In the genomic region with DNA sequence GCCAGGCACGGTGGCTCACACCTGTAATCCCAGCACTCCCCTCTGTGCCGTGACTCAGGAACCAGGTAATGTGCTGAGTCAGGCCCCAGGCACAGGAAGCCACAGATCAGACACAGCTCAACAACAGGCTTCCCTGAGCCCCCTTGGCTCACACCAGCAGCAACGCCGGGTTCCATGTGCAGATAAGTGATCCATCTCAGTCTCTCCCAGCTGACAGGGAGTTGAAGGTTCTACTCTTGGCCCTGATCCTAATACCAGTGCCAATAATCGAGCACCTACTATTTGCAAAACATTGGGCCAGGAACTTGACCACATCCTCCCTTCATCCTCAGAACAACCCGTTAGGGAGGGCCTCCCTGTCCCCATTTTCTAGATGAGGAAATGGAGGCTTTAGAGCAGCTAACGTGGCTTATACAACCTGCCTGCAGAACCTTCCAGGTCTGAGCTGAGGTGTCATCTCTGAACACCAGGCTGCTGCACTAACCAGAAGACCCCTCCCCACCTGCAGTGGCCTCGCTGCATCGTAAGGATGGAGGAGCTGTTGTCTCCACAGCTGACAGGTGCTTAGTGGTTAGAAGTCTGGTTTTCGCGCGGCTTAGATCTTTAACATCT, we compare ENCODE assay signal across 8 cellular contexts.
DNase-seq lines count a peak whose midpoint lies in the region; ATAC-seq and TF ChIP-seq lines count a peak whose summit lies in the region.

No MANE protein-coding gene starts in this region.

- CTCF ChIA-PET in naive thymus-derived CD4-positive, alpha-beta T cell (lab: Charles Lee) = interaction anchor here (1.3 to 4.5 kb wide), 4 partner anchors 10 to 278 kb away, joined by 3 to 39 read pairs (median 19); no protein-coding TSS in a partner anchor

- H3K27ac ChIP-seq in naive thymus-derived CD4-positive, alpha-beta T cell (ENCODE audit: low read depth, low read length) = no peak overlapping the region
- H3K27ac ChIP-seq in ovary = no peak overlapping the region

- no peaks in the 10 kb centered on the region for H3K27me3 Mint-ChIP-seq in naive thymus-derived CD4-positive, alpha-beta T cell

- peak; percentile 31 for ATAC-seq in GM18498 (IDR thresholded peaks at IDR 0.05; ENCODE audit: unreplicated experiment)
- ATAC-seq in HG03432 (IDR thresholded peaks at IDR 0.05; ENCODE audit: unreplicated experiment) = peak; percentile 35
- peak; percentile 61 for ATAC-seq in naive thymus-derived CD4-positive, alpha-beta T cell
- ATAC-seq in HG02759 (IDR thresholded peaks at IDR 0.05; ENCODE audit: unreplicated experiment) = no peak

- no peak for TF ChIP-seq CTCF in ovary (IDR thresholded peaks at IDR 0.05)

- POLR2A ChIA-PET in naive thymus-derived CD4-positive, alpha-beta T cell (lab: Charles Lee) = interaction anchor here (0.6 to 9.4 kb wide), 10 partner anchors 9 to 273 kb away, joined by 3 to 113 read pairs (median 4); partner anchors contain the start of gene AMZ2

- TF ChIP-seq POLR2A in ovary (IDR thresholded peaks at IDR 0.05) = no peak

- peaks cover 39 to 48% of the 10 kb centered on the region in 2 donors for H3K4me1 ChIP-seq in naive thymus-derived CD4-positive, alpha-beta T cell (ENCODE audit: control insufficient read depth in 2 of 2, insufficient read depth in 2 of 2, low read length in 2 of 2)
- H3K4me1 ChIP-seq in ovary (ENCODE audit: insufficient read depth) = no peaks in the 10 kb centered on the region

- peaks cover 22 to 65% (median 55%) of the 10 kb centered on the region in 7 donors for H3K4me1 Mint-ChIP-seq in naive thymus-derived CD4-positive, alpha-beta T cell

- H3K27me3 ChIP-seq in naive thymus-derived CD4-positive, alpha-beta T cell (ENCODE audit: control insufficient read depth in 2 of 2, insufficient read depth in 2 of 2, low read length in 2 of 2) = no peaks in the 10 kb centered on the region
- no peaks in the 10 kb centered on the region for H3K27me3 ChIP-seq in ovary

- TF ChIP-seq EP300 in ovary (IDR thresholded peaks at IDR 0.05) = no peak

- intact Hi-C loops in naive thymus-derived CD4-positive, alpha-beta T cell (cut with micrococcal nuclease) = loop anchor here (1.0 to 5.0 kb wide), 4 partner anchors 17 to 164 kb away; partner anchors contain the start of gene AMZ2 (in 1 of the 2)
- intact Hi-C loops in ovary (cut with DNase I) = no loop called here

- H3K4me3 ChIP-seq in naive thymus-derived CD4-positive, alpha-beta T cell (ENCODE audit: low read length) = peak overlapping the region; percentile 46
- no peak overlapping the region for H3K4me3 ChIP-seq in ovary

- H3K36me3 ChIP-seq in naive thymus-derived CD4-positive, alpha-beta T cell (ENCODE audit: control insufficient read depth in 2 of 3, insufficient read depth in 3 of 3, low read length in 3 of 3) = no peaks in the 10 kb centered on the region
- H3K36me3 ChIP-seq in ovary = no peaks in the 10 kb centered on the region

- H3K9me3 ChIP-seq in naive thymus-derived CD4-positive, alpha-beta T cell (ENCODE audit: control insufficient read depth in 2 of 3, low read length in 3 of 3) = no peaks in the 10 kb centered on the region
- no peaks in the 10 kb centered on the region for H3K9me3 ChIP-seq in ovary

- H3K9me3 Mint-ChIP-seq in naive thymus-derived CD4-positive, alpha-beta T cell = peaks cover 0 to 3% (median 0%) of the 10 kb centered on the region in 11 donors

- H3K36me3 Mint-ChIP-seq in naive thymus-derived CD4-positive, alpha-beta T cell = peaks cover 0 to 15% (median 0%) of the 10 kb centered on the region in 5 donors

- peak overlapping the region; percentile 72 to 93 (median 83) for H3K27ac Mint-ChIP-seq in naive thymus-derived CD4-positive, alpha-beta T cell

- peak; percentile 72 for DNase-seq in activated T-cell treated with anti-CD3 and anti-CD28 coated beads, Interleukin-2, amount 50 U/mL, for 1 hour
- peak in 7 of 9 donors; percentile 63 to 73 (median 70) for DNase-seq in naive thymus-derived CD4-positive, alpha-beta T cell
- no peak for DNase-seq in hepatic stellate cell (ENCODE audit: low spot score)
- DNase-seq in ovary = no peak
- no peak for DNase-seq in amniotic stem cell (lab: John Stamatoyannopoulos, UW)

- peak overlapping the region; percentile 66 to 97 (median 74) for H3K4me3 Mint-ChIP-seq in naive thymus-derived CD4-positive, alpha-beta T cell

- 86 to 91% (median 89%) methylated on average over 12 of the region's 12 CpGs for WGBS in ovary, 3 donors

Comparison
In these comparisons a context has a peak if more than half of its experiments do, and no peak if none do; other contexts are left out.
1. DNase-seq: peak in activated T-cell treated with anti-CD3 and anti-CD28 coated beads, Interleukin-2, amount 50 U/mL, for 1 hour (single experiment) and naive thymus-derived CD4-positive, alpha-beta T cell (7 of 9); none in hepatic stellate cell (single experiment), ovary (0 of 5) and amniotic stem cell (single experiment).
2. intact Hi-C loops: an anchor here in naive thymus-derived CD4-positive, alpha-beta T cell (1.0 to 5.0 kb wide); none called in ovary.